In genomic region chr5:14059810-14060209, GRCh38 we compare ENCODE assay signal across 35 cellular contexts.
"Had no signal": no experiment of that assay in that cellular context is flagged by ENCODE, and none has a peak within 500 bp of the region (broad histone marks: within the 10 kb centered on the region; RNA-seq: fewer than 3 reads in every experiment).

No MANE protein-coding gene starts in this region.

- H3K9ac ChIP-seq: KMS-11, SK-N-SH had no signal

- H2AFZ ChIP-seq: PC-9 had no signal

- H3K27me3 ChIP-seq: ascending aorta, SJSA1 had no signal

- H3K4me1 Mint-ChIP-seq: activated CD4-positive, alpha-beta T cell treated with anti-CD3 and anti-CD28 coated beads for 36 hours; activated CD4-positive, alpha-beta T cell treated with anti-CD3 and anti-CD28 coated beads, Interleukin-2, amount 10 ng/mL, durations not matched to agents 7 days and 5 days; activated naive CD4-positive, alpha-beta T cell treated with anti-CD3 and anti-CD28 coated beads, Interleukin-2, amount 50 U/mL, for 24 hours; activated naive CD8-positive, alpha-beta T cell treated with anti-CD3 and anti-CD28 coated beads, Interleukin-2, amount 10 ng/mL, durations not matched to agents 7 days and 5 days; brain had no signal

- H3K4me3 Mint-ChIP-seq: activated CD4-positive, alpha-beta T cell treated with anti-CD3 and anti-CD28 coated beads for 36 hours; activated CD4-positive, alpha-beta T cell treated with anti-CD3 and anti-CD28 coated beads, Interleukin-2, amount 10 ng/mL, durations not matched to agents 7 days and 5 days; activated CD8-positive, alpha-beta T cell treated with anti-CD3 and anti-CD28 coated beads, Interleukin-2, amount 10 ng/mL, durations not matched to agents 7 days and 5 days; activated naive CD4-positive, alpha-beta T cell treated with anti-CD3 and anti-CD28 coated beads, Interleukin-2, amount 50 U/mL, for 24 hours; activated naive CD8-positive, alpha-beta T cell treated with anti-CD3 and anti-CD28 coated beads, Interleukin-2, amount 10 ng/mL, durations not matched to agents 7 days and 5 days; activated T-cell treated with anti-CD3 and anti-CD28 coated beads, Interleukin-2, amount 50 U/mL, for 24 hours; brain; T-helper 1 cell treated with Interleukin-12 subunit alpha and Interleukin-12 subunit beta and Interleukin-4 antibody, amounts not matched to agents 30 μg/mL and 1 μg/mL, for 36 hours; T-helper 2 cell treated with Interferon-gamma antibody and Interleukin-4, amounts not matched to agents 5 μg/mL and 100 μg/mL, for 36 hours had no signal

- H3K36me3 ChIP-seq: ascending aorta, SJSA1 had no signal

- ATAC-seq: activated CD4-positive, alpha-beta T cell treated with anti-CD3 and anti-CD28 coated beads for 36 hours; activated CD8-positive, alpha-beta T cell treated with anti-CD3 and anti-CD28 coated beads, Interleukin-2, amount 10 ng/mL, durations not matched to agents 7 days and 5 days had no signal

- H3K4me2 ChIP-seq: KMS-11, PC-9, SK-N-SH had no signal

- H3K27ac ChIP-seq: ascending aorta, KMS-11, PC-9, SJSA1 had no signal

- H3K9me3 ChIP-seq: ascending aorta, SJSA1, SK-N-SH had no signal

- H3K36me3 Mint-ChIP-seq: activated naive CD4-positive, alpha-beta T cell treated with anti-CD3 and anti-CD28 coated beads, Interleukin-2, amount 50 U/mL, for 24 hours; activated naive CD8-positive, alpha-beta T cell treated with anti-CD3 and anti-CD28 coated beads, Interleukin-2, amount 10 ng/mL, durations not matched to agents 7 days and 5 days; brain had no signal

- DNase-seq: activated CD4-positive, alpha-beta T cell treated with anti-CD3 and anti-CD28 coated beads for 36 hours; activated CD4-positive, alpha-beta T cell treated with anti-CD3 and anti-CD28 coated beads, Interleukin-2, amount 10 ng/mL, durations not matched to agents 7 days and 5 days; activated CD4-positive, alpha-beta T cell treated with anti-CD3 and anti-CD28 coated beads, Interleukin-2, amount 50 U/mL, for 48 hours; activated CD8-positive, alpha-beta T cell treated with anti-CD3 and anti-CD28 coated beads, Interleukin-2, amount 10 ng/mL, durations not matched to agents 7 days and 5 days; activated gamma-delta T cell; activated naive CD4-positive, alpha-beta T cell treated with Interleukin-2 at 50 U/mL for 16 hours; activated naive CD8-positive, alpha-beta T cell treated with anti-CD3 and anti-CD28 coated beads, Interleukin-2, amount 10 ng/mL, durations not matched to agents 7 days and 5 days; activated T-cell treated with anti-CD3 and anti-CD28 coated beads, Interleukin-2, amount 50 U/mL, for 24 hours; amygdala; caudate nucleus; cerebellar nuclear complex; NCI-H1092 treated with DMSO at 0.1 percent for 48 hours; NCI-H1417; NCI-H146; NCI-H187; NCI-H2029 treated with DMSO at 0.1 percent for 48 hours; NCI-H2107; NCI-H2171; NCI-H2227 treated with DMSO at 0.1 percent for 48 hours; NCI-H446; NCI-H510A treated with DMSO at 0.1 percent for 48 hours; NCI-H526 treated with DMSO at 0.1 percent for 48 hours; NCI-H82; NK-92 treated with Interleukin-12 subunit alpha and Interleukin-12 subunit beta, amount 100 ng/mL, for 24 hours; PC-9; SHP77 treated with DMSO at 0.1 percent for 48 hours; SK-N-SH had no signal

- H3K27me3 Mint-ChIP-seq: activated CD4-positive, alpha-beta T cell treated with anti-CD3 and anti-CD28 coated beads, Interleukin-2, amount 10 ng/mL, durations not matched to agents 7 days and 5 days; activated naive CD4-positive, alpha-beta T cell treated with anti-CD3 and anti-CD28 coated beads, Interleukin-2, amount 50 U/mL, for 24 hours; activated naive CD8-positive, alpha-beta T cell treated with anti-CD3 and anti-CD28 coated beads, Interleukin-2, amount 10 ng/mL, durations not matched to agents 7 days and 5 days had no signal

- H3K4me3 ChIP-seq: ascending aorta, PC-9, SJSA1 had no signal

- H3K9me3 Mint-ChIP-seq: activated CD4-positive, alpha-beta T cell treated with anti-CD3 and anti-CD28 coated beads, Interleukin-2, amount 10 ng/mL, durations not matched to agents 7 days and 5 days; activated naive CD4-positive, alpha-beta T cell treated with anti-CD3 and anti-CD28 coated beads, Interleukin-2, amount 50 U/mL, for 24 hours; activated T-cell treated with anti-CD3 and anti-CD28 coated beads, Interleukin-2, amount 50 U/mL, for 24 hours; activated T-helper 2 cell treated with anti-CD3 and anti-CD28 coated beads, Interferon-gamma antibody, Interleukin-2, Interleukin-4, amounts not matched to agents 10 μg/mL and 5 μg/mL and 100 μg/mL, durations not matched to agents 14 hours and 24 hours and 36 hours; T-helper 2 cell treated with Interferon-gamma antibody and Interleukin-4, amounts not matched to agents 5 μg/mL and 100 μg/mL, for 36 hours had no signal

- H3K27ac Mint-ChIP-seq: activated CD4-positive, alpha-beta T cell treated with anti-CD3 and anti-CD28 coated beads for 36 hours; activated CD4-positive, alpha-beta T cell treated with anti-CD3 and anti-CD28 coated beads, Interleukin-2, amount 10 ng/mL, durations not matched to agents 7 days and 5 days; activated CD8-positive, alpha-beta T cell treated with anti-CD3 and anti-CD28 coated beads, Interleukin-2, amount 10 ng/mL, durations not matched to agents 7 days and 5 days; activated naive CD4-positive, alpha-beta T cell treated with anti-CD3 and anti-CD28 coated beads, Interleukin-2, amount 50 U/mL, for 24 hours; activated naive CD8-positive, alpha-beta T cell treated with anti-CD3 and anti-CD28 coated beads, Interleukin-2, amount 10 ng/mL, durations not matched to agents 7 days and 5 days; activated T-cell treated with anti-CD3 and anti-CD28 coated beads, Interleukin-2, amount 50 U/mL, for 24 hours; activated T-helper 2 cell treated with anti-CD3 and anti-CD28 coated beads, Interferon-gamma antibody, Interleukin-2, Interleukin-4, amounts not matched to agents 10 μg/mL and 5 μg/mL and 100 μg/mL, durations not matched to agents 14 hours and 24 hours and 36 hours; brain; T-helper 1 cell treated with Interleukin-12 subunit alpha and Interleukin-12 subunit beta and Interleukin-4 antibody, amounts not matched to agents 30 μg/mL and 1 μg/mL, for 36 hours; T-helper 2 cell treated with Interferon-gamma antibody and Interleukin-4, amounts not matched to agents 5 μg/mL and 100 μg/mL, for 36 hours had no signal

- H3K4me1 ChIP-seq: ascending aorta had no signal
